24 cellular contexts compared by ENCODE assay signal in the genomic region with DNA sequence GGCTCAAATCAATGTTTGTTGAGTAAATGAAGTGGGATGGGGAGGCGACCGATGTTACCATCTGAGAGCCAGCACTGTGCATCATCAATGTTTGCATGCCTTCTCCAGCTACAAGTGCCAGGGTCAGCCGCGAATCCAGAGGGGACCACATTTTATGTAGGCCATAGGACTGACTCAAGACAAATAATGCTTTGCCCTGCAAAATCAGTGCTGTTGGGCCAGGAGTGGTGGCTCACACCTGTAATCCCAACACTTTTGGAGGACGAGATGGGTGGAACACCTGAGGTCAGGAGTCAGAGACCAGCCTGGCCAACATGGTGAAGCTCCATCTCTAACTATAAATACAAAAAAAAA. TPM values are rescaled to one million over a fixed set of nuclear protein-coding genes. Genes with fewer than 3 reads are reported as not detected.
A peak's percentile ranks its signal among the peaks of the same experiment; 100 is the strongest.
DNase-seq lines count a peak whose midpoint lies in the region; ATAC-seq and TF ChIP-seq lines count a peak whose summit lies in the region.
"Had no signal": no experiment of that assay in that cellular context is flagged by ENCODE, and none has a peak within 500 bp of the region (broad histone marks: within the 10 kb centered on the region; RNA-seq: fewer than 3 reads in every experiment).

No MANE protein-coding gene starts in this region.

- no peak for ATAC-seq in GM21528 (IDR thresholded peaks at IDR 0.05; ENCODE audit: low FRiP score, unreplicated experiment)
- no peak for ATAC-seq in activated T-cell treated with anti-CD3 and anti-CD28 coated beads, Interleukin-2, amount 50 U/mL, for 4 hours
- ATAC-seq: psoas muscle had no signal

- H3K4me1 Mint-ChIP-seq in CD14-positive monocyte, result peaks cover 88% of the 10 kb centered on the region
- peaks cover 3% of the 10 kb centered on the region for H3K4me1 Mint-ChIP-seq in activated T-cell treated with anti-CD3 and anti-CD28 coated beads, Interleukin-2, amount 50 U/mL, for 4 hours (ENCODE audit: low read depth)

- DNase-seq in CD14-positive monocyte (ENCODE audit: low spot score), result no peak
- peak in 1 of 2 experiments; percentile 68 for DNase-seq in PC-9
- DNase-seq in esophagus squamous epithelium (lab: John Stamatoyannopoulos, UW), result no peak
- no peak for DNase-seq in smooth muscle cell (lab: John Stamatoyannopoulos, UW; ENCODE audit: unreplicated experiment)
- no peak for DNase-seq in activated T-cell treated with anti-CD3 and anti-CD28 coated beads, Interleukin-2, amount 50 U/mL, for 4 hours
- DNase-seq in pons (ENCODE audit: low spot score), result no peak
- DNase-seq: ACHN; activated CD4-positive, alpha-beta T cell treated with anti-CD3 and anti-CD28 coated beads for 4 hours; activated CD8-positive, alpha-beta memory T cell treated with anti-CD3 and anti-CD28 coated beads for 24 hours; activated gamma-delta T cell; activated naive CD8-positive, alpha-beta T cell treated with anti-CD3 and anti-CD28 coated beads, Interleukin-2, amount 10 ng/mL, durations not matched to agents 7 days and 5 days; DMS79 treated with DMSO at 0.1 percent for 48 hours; head of caudate nucleus; NCI-H1436; NCI-H2081 treated with DMSO at 0.1 percent for 48 hours; NCI-H69; psoas muscle had no signal

- peak overlapping the region; percentile 67 for H3K4me2 ChIP-seq in PC-9
- H3K4me2 ChIP-seq in smooth muscle cell, result no peak overlapping the region

- H3K9ac ChIP-seq in smooth muscle cell (ENCODE audit: low read depth), result no peak overlapping the region

- H2AFZ ChIP-seq in PC-9 (no peak overlapping the region), smooth muscle cell (ENCODE audit: low read depth) (no peak overlapping the region)

- H3K27ac Mint-ChIP-seq in CD14-positive monocyte, result peak overlapping the region; percentile 73 to 95 (median 87)
- H3K27ac Mint-ChIP-seq: activated naive CD8-positive, alpha-beta T cell treated with anti-CD3 and anti-CD28 coated beads, Interleukin-2, amount 10 ng/mL, durations not matched to agents 7 days and 5 days; stimulated activated naive CD8-positive, alpha-beta T cell treated with anti-CD3 and anti-CD28 coated beads, Interleukin-15, Interleukin-2, amounts not matched to agents 100 ng/mL and 50 ng/mL, for 24 hours had no signal

- no peaks in the 10 kb centered on the region for H3K9me2 ChIP-seq in PC-9 (ENCODE audit: insufficient read depth)

- intact Hi-C loops in CD14-positive monocyte (cut with micrococcal nuclease) (loop anchor here (5.0 to 10.0 kb wide), 2 partner anchors 52 to 394 kb away; a partner anchor contains a TSS), PC-9 (cut with micrococcal nuclease; ENCODE audit: unreplicated experiment) (loop anchor here (1.0 to 10.0 kb wide), 5 partner anchors 54 to 254 kb away; a partner anchor contains a TSS), esophagus squamous epithelium (cut with DNase I) (loop anchor here (5.0 to 10.0 kb wide), 2 partner anchors 54 to 102 kb away; a partner anchor contains a TSS)

- H4K20me1 ChIP-seq in PC-9 (ENCODE audit: insufficient read depth) (no peaks in the 10 kb centered on the region), smooth muscle cell (ENCODE audit: low read depth) (no peaks in the 10 kb centered on the region)

- peaks cover 2 to 4% of the 10 kb centered on the region in 2 donors for H3K36me3 Mint-ChIP-seq in CD14-positive monocyte
- no peaks in the 10 kb centered on the region for H3K36me3 Mint-ChIP-seq in activated T-cell treated with anti-CD3 and anti-CD28 coated beads, Interleukin-2, amount 50 U/mL, for 4 hours (ENCODE audit: insufficient read depth)
- H3K36me3 Mint-ChIP-seq: activated naive CD8-positive, alpha-beta T cell treated with anti-CD3 and anti-CD28 coated beads, Interleukin-2, amount 10 ng/mL, durations not matched to agents 7 days and 5 days had no signal

- H3K79me2 ChIP-seq in PC-9 (ENCODE audit: low read depth) (no peaks in the 10 kb centered on the region), smooth muscle cell (ENCODE audit: low read depth) (no peaks in the 10 kb centered on the region)

- H3K4me3 ChIP-seq in PC-9 (peak overlapping the region; percentile 13; the same call in 1 of the 2 replicates), esophagus squamous epithelium (no peak overlapping the region), smooth muscle cell (no peak overlapping the region)
- H3K4me3 ChIP-seq: ascending aorta, HAP-1, psoas muscle, thoracic aorta had no signal

- H3K4me3 Mint-ChIP-seq in CD14-positive monocyte, result no peak overlapping the region
- no peak overlapping the region for H3K4me3 Mint-ChIP-seq in activated T-cell treated with anti-CD3 and anti-CD28 coated beads, Interleukin-2, amount 50 U/mL, for 4 hours
- H3K4me3 Mint-ChIP-seq: activated naive CD8-positive, alpha-beta T cell treated with anti-CD3 and anti-CD28 coated beads, Interleukin-2, amount 10 ng/mL, durations not matched to agents 7 days and 5 days; central memory CD8-positive, alpha-beta T cell; stimulated activated naive CD8-positive, alpha-beta T cell treated with anti-CD3 and anti-CD28 coated beads, Interleukin-15, Interleukin-2, amounts not matched to agents 100 ng/mL and 50 ng/mL, for 24 hours had no signal

- H3K9me3 ChIP-seq in PC-9 (ENCODE audit: insufficient read depth, low read depth) (no peaks in the 10 kb centered on the region), esophagus squamous epithelium (no peaks in the 10 kb centered on the region), smooth muscle cell (replicated peaks; ENCODE audit: low read depth) (no peaks in the 10 kb centered on the region)
- H3K9me3 ChIP-seq: ascending aorta, HAP-1, neutrophil, psoas muscle, thoracic aorta had no signal

- WGBS in esophagus squamous epithelium, 2 donors, result 71 to 73% methylated on average over 1 to 4 of the region's 5 CpGs
- WGBS in smooth muscle cell (ENCODE audit: low lambda C conversion rate), result 85% methylated on average over 5 of the region's 5 CpGs

- H3F3A ChIP-seq in PC-9 (ENCODE audit: insufficient read depth, low read depth) (peaks cover 28% of the 10 kb centered on the region), smooth muscle cell (ENCODE audit: low read depth) (peaks cover 3% of the 10 kb centered on the region)

- H3K36me3 ChIP-seq in PC-9 (ENCODE audit: low read depth), result no peaks in the 10 kb centered on the region
- no peaks in the 10 kb centered on the region for H3K36me3 ChIP-seq in esophagus squamous epithelium
- no peaks in the 10 kb centered on the region for H3K36me3 ChIP-seq in smooth muscle cell (ENCODE audit: low read depth)
- H3K36me3 ChIP-seq: ascending aorta, HAP-1, neutrophil, thoracic aorta had no signal

- POLR2A ChIA-PET in PC-9 (lab: Charles Lee; ENCODE audit: unreplicated experiment), result interaction anchor here (0.6 kb wide), 1 partner anchor 54 kb away, joined by 3 read pairs; no protein-coding TSS in a partner anchor

- TF ChIP-seq CTCF in CD14-positive monocyte (IDR thresholded peaks at IDR 0.05), result no peak
- TF ChIP-seq CTCF in PC-9 (conservative IDR thresholded peaks at IDR 0.05), result no peak
- TF ChIP-seq CTCF in esophagus squamous epithelium (IDR thresholded peaks at IDR 0.05), result no peak
- no peak for TF ChIP-seq CTCF in smooth muscle cell (IDR thresholded peaks at IDR 0.05; ENCODE audit: borderline replicate concordance, insufficient read depth, poor library complexity, severe bottlenecking)

- H3K27ac ChIP-seq in PC-9, result peak overlapping the region; percentile 71
- H3K27ac ChIP-seq in esophagus squamous epithelium, result peak overlapping the region; percentile 2 to 92 (median 72)
- peak overlapping the region; percentile 64 for H3K27ac ChIP-seq in smooth muscle cell (ENCODE audit: low read depth)
- H3K27ac ChIP-seq: psoas muscle, thoracic aorta had no signal

- no TSS peak for BruUV-seq in PC-9 (replicated peaks; lab: Mats Ljungman, UMichigan)

- H3K27me3 ChIP-seq in PC-9 (ENCODE audit: insufficient read depth, low read depth), result no peaks in the 10 kb centered on the region
- H3K27me3 ChIP-seq in esophagus squamous epithelium, result no peaks in the 10 kb centered on the region
- H3K27me3 ChIP-seq in smooth muscle cell (ENCODE audit: low read depth), result no peaks in the 10 kb centered on the region
- H3K27me3 ChIP-seq: ascending aorta, neutrophil had no signal

- CTCF ChIA-PET in PC-9 (lab: Charles Lee), result interaction anchor here (0.6 to 1.0 kb wide), 6 partner anchors 14 to 359 kb away, joined by 3 to 26 read pairs (median 5); no protein-coding TSS in a partner anchor

- H3K27me3 Mint-ChIP-seq in CD14-positive monocyte (ENCODE audit: low read depth in 3 of 3), result peaks cover 0 to 2% (median 0%) of the 10 kb centered on the region in 3 donors
- H3K27me3 Mint-ChIP-seq in activated T-cell treated with anti-CD3 and anti-CD28 coated beads, Interleukin-2, amount 50 U/mL, for 4 hours (ENCODE audit: low read depth), result no peaks in the 10 kb centered on the region
- H3K27me3 Mint-ChIP-seq: central memory CD8-positive, alpha-beta T cell had no signal

- no peak for TF ChIP-seq POLR2A in esophagus squamous epithelium (IDR thresholded peaks at IDR 0.05)

- peaks cover 0 to 1% (median 0%) of the 10 kb centered on the region in 7 donors for H3K9me3 Mint-ChIP-seq in CD14-positive monocyte
- H3K9me3 Mint-ChIP-seq in activated T-cell treated with anti-CD3 and anti-CD28 coated beads, Interleukin-2, amount 50 U/mL, for 4 hours, result no peaks in the 10 kb centered on the region
- H3K9me3 Mint-ChIP-seq: activated naive CD8-positive, alpha-beta T cell treated with anti-CD3 and anti-CD28 coated beads, Interleukin-2, amount 10 ng/mL, durations not matched to agents 7 days and 5 days; central memory CD8-positive, alpha-beta T cell; stimulated activated naive CD8-positive, alpha-beta T cell treated with anti-CD3 and anti-CD28 coated beads, Interleukin-15, Interleukin-2, amounts not matched to agents 100 ng/mL and 50 ng/mL, for 24 hours had no signal

- H3K4me1 ChIP-seq in PC-9 (replicated peaks; ENCODE audit: insufficient read depth) (peaks cover 73% of the 10 kb centered on the region), esophagus squamous epithelium (peaks cover 32 to 84% (median 53%) of the 10 kb centered on the region in 3 donors), smooth muscle cell (ENCODE audit: low read depth) (no peaks in the 10 kb centered on the region)

RNA-seq across cellular contexts. Expression of a gene that starts 53.1 kb away (rescaled TPM):
- polyA plus RNA-seq in CD14-positive monocyte (100 to 1,000 TPM; 220 to 368 TPM), smooth muscle cell (156 and 249 TPM in 2 replicates)
- total RNA-seq in PC-9 (2021) (66.2 and 101 TPM in 2 replicates), esophagus squamous epithelium (100 to 1,000 TPM in 1 of 4 donors, 10 to 100 TPM in 3; 27.9 to 112 (median 62.8) TPM), smooth muscle cell (256 and 329 TPM in 2 replicates)
- total RNA-seq in activated T-cell treated with anti-CD3 and anti-CD28 coated beads, Interleukin-2, amount 50 U/mL, for 4 hours, result 10 to 100 TPM; 65.9 to 76.9 (median 73.2) TPM
